In the genomic region with DNA sequence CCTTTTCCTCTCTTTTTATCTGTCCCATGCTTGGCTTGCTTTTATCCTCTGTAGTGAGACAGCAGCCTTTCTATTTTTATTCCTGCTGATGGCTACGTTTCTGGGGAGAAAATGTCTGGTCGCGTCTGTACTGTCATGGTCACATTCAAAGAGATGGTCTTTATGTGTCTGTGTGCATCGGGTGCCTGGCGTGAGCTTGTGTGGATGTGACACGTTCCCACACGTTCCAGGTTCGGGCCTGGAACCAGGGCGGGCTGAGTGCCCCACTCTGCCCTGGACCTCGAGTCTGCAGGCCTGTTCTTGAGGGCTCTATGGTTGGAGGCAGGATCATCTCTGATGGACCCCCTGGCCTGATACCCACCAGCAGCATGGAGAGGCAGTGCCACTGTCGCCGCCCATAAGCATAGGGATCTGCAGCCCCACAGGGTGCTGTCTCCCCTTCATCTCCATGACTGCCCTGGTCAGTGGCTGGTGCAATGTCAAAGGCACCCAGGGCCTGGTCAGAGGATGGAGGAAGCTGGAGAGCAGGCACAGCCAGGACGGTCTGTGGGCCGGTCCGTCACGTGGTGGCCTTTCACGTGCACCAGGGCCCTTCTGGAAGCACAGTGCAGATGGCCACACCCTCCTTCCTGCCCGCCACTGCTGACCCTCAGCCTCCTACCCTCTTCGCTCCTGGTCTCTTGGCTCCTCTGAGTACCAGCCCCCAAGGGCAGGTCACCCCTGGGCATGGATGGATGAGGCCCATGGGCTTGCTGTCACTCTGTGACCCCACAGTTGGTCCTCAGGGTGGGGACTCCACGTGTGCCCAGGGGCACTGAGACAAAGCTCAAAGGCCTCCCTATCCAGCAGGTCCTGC, we compare ENCODE assay signal across 21 cellular contexts.
A peak's percentile ranks its signal among the peaks of the same experiment; 100 is the strongest.
DNase-seq lines count a peak whose midpoint lies in the region; ATAC-seq and TF ChIP-seq lines count a peak whose summit lies in the region.
"Had no signal": no experiment of that assay in that cellular context is flagged by ENCODE, and none has a peak within 500 bp of the region (broad histone marks: within the 10 kb centered on the region; RNA-seq: fewer than 3 reads in every experiment).

No MANE protein-coding gene starts in this region.

- no peaks in the 10 kb centered on the region for H3K9me3 Mint-ChIP-seq in activated CD4-positive, alpha-beta T cell treated with anti-CD3 and anti-CD28 coated beads, Interleukin-2, amount 10 ng/mL, durations not matched to agents 24 days and 14 days
- no peaks in the 10 kb centered on the region for H3K9me3 Mint-ChIP-seq in nephron
- no peaks in the 10 kb centered on the region for H3K9me3 Mint-ChIP-seq in CD4-positive, alpha-beta T cell
- H3K9me3 Mint-ChIP-seq: CD8-positive, alpha-beta T cell; H9 had no signal

- POLR2A ChIA-PET in CD4-positive, alpha-beta T cell (lab: Charles Lee), result no interaction called here

- H3K27ac ChIP-seq in upper lobe of right lung, result peak overlapping the region; percentile 76
- no peak overlapping the region for H3K27ac ChIP-seq in CD4-positive, alpha-beta T cell (ENCODE audit: low read depth, low read length)
- H3K27ac ChIP-seq: 22Rv1 had no signal

- peaks cover 16% of the 10 kb centered on the region for H3K4me1 ChIP-seq in upper lobe of right lung

- H3K4me1 Mint-ChIP-seq in activated CD4-positive, alpha-beta T cell treated with anti-CD3 and anti-CD28 coated beads, Interleukin-2, amount 10 ng/mL, durations not matched to agents 24 days and 14 days, result peaks cover 2% of the 10 kb centered on the region
- H3K4me1 Mint-ChIP-seq in nephron, result peaks cover 48% of the 10 kb centered on the region
- H3K4me1 Mint-ChIP-seq in CD4-positive, alpha-beta T cell (ENCODE audit: low read depth), result no peaks in the 10 kb centered on the region
- H3K4me1 Mint-ChIP-seq: B cell, H9 had no signal

- H3K36me3 ChIP-seq in upper lobe of right lung, result no peaks in the 10 kb centered on the region

- H3K9me3 ChIP-seq in upper lobe of right lung, result no peaks in the 10 kb centered on the region
- no peaks in the 10 kb centered on the region for H3K9me3 ChIP-seq in CD4-positive, alpha-beta T cell (ENCODE audit: control insufficient read depth, low read length)

- H3K27me3 ChIP-seq in upper lobe of right lung, result no peaks in the 10 kb centered on the region
- no peaks in the 10 kb centered on the region for H3K27me3 ChIP-seq in CD4-positive, alpha-beta T cell (ENCODE audit: control insufficient read depth, insufficient read depth, low read length)

- intact Hi-C loops in activated CD4-positive, alpha-beta T cell treated with anti-CD3 and anti-CD28 coated beads, Interleukin-2, amount 10 ng/mL, durations not matched to agents 24 days and 14 days (cut with micrococcal nuclease), result no loop called here
- intact Hi-C loops in upper lobe of right lung (cut with DNase I), result no loop called here
- intact Hi-C loops in CD4-positive, alpha-beta T cell (cut with DNase I, micrococcal nuclease), result no loop called here

- ATAC-seq in upper lobe of right lung (no peak), GM18870 (IDR thresholded peaks at IDR 0.05; ENCODE audit: unreplicated experiment) (no peak)
- ATAC-seq in CD4-positive, alpha-beta T cell (ENCODE audit: poor library complexity), result no peak
- ATAC-seq: CD8-positive, alpha-beta T cell had no signal

- H3K27me3 Mint-ChIP-seq in activated CD4-positive, alpha-beta T cell treated with anti-CD3 and anti-CD28 coated beads, Interleukin-2, amount 10 ng/mL, durations not matched to agents 24 days and 14 days, result no peaks in the 10 kb centered on the region
- H3K27me3 Mint-ChIP-seq in nephron (ENCODE audit: low read depth), result peaks cover 11% of the 10 kb centered on the region
- H3K27me3 Mint-ChIP-seq in CD4-positive, alpha-beta T cell, result peaks cover 4% of the 10 kb centered on the region
- H3K27me3 Mint-ChIP-seq: B cell had no signal

- TF ChIP-seq CTCF in nephron (IDR thresholded peaks at IDR 0.05; ENCODE audit: unreplicated experiment in 3 of 3) (no peak), upper lobe of right lung (IDR thresholded peaks at IDR 0.05) (no peak)
- no peak for TF ChIP-seq CTCF in CD4-positive, alpha-beta T cell (IDR thresholded peaks at IDR 0.05)

- H3K4me3 Mint-ChIP-seq in activated CD4-positive, alpha-beta T cell treated with anti-CD3 and anti-CD28 coated beads, Interleukin-2, amount 10 ng/mL, durations not matched to agents 24 days and 14 days, result no peak overlapping the region
- H3K4me3 Mint-ChIP-seq in nephron, result no peak overlapping the region
- H3K4me3 Mint-ChIP-seq in CD4-positive, alpha-beta T cell, result no peak overlapping the region
- H3K4me3 Mint-ChIP-seq: B cell; CD8-positive, alpha-beta T cell; H9 had no signal

- H3K27ac Mint-ChIP-seq in activated CD4-positive, alpha-beta T cell treated with anti-CD3 and anti-CD28 coated beads, Interleukin-2, amount 10 ng/mL, durations not matched to agents 24 days and 14 days, result no peak overlapping the region
- H3K27ac Mint-ChIP-seq in nephron, result peak overlapping the region in 2 of 3 experiments; percentile 72 to 73
- no peak overlapping the region for H3K27ac Mint-ChIP-seq in CD4-positive, alpha-beta T cell
- H3K27ac Mint-ChIP-seq: B cell; CD8-positive, alpha-beta T cell; H9 had no signal

- DNase-seq in activated CD4-positive, alpha-beta T cell treated with anti-CD3 and anti-CD28 coated beads, Interleukin-2, amount 10 ng/mL, durations not matched to agents 24 days and 14 days, result peak; percentile 38
- no peak for DNase-seq in activated CD4-positive, alpha-beta T cell treated with anti-CD3 and anti-CD28 coated beads, Interleukin-2, amount 50 U/mL, for 48 hours
- DNase-seq in islet precursor cell (peak; percentile 40), upper lobe of right lung (no peak), OCI-M2 (lab: John Stamatoyannopoulos, UW; ENCODE audit: unreplicated experiment) (no peak)
- DNase-seq in CD4-positive, alpha-beta T cell, result no peak
- DNase-seq: CD8-positive, alpha-beta T cell; DMS79; H9; Karpas-422; NCI-H1105 treated with DMSO at 0.1 percent for 48 hours; NCI-H187 treated with DMSO at 0.1 percent for 48 hours; NCI-H345; NCI-H526 treated with DMSO at 0.1 percent for 48 hours; NK-92 treated with Interleukin-12 subunit alpha and Interleukin-12 subunit beta, amount 100 ng/mL, for 24 hours; OCI-M1; RPMI8226 had no signal

- no peak overlapping the region for H3K4me3 ChIP-seq in upper lobe of right lung

- H3K36me3 Mint-ChIP-seq in activated CD4-positive, alpha-beta T cell treated with anti-CD3 and anti-CD28 coated beads, Interleukin-2, amount 10 ng/mL, durations not matched to agents 24 days and 14 days (ENCODE audit: low read depth), result no peaks in the 10 kb centered on the region
- no peaks in the 10 kb centered on the region for H3K36me3 Mint-ChIP-seq in nephron (ENCODE audit: low read depth)
- H3K36me3 Mint-ChIP-seq in CD4-positive, alpha-beta T cell (ENCODE audit: low read depth), result no peaks in the 10 kb centered on the region
- H3K36me3 Mint-ChIP-seq: CD8-positive, alpha-beta T cell had no signal

- CTCF ChIA-PET in CD4-positive, alpha-beta T cell (lab: Charles Lee), result no interaction called here

Comparison
In these comparisons a context has a peak if more than half of its experiments do, and no peak if none do; other contexts are left out.
1. DNase-seq: peak in activated CD4-positive, alpha-beta T cell treated with anti-CD3 and anti-CD28 coated beads, Interleukin-2, amount 10 ng/mL, durations not matched to agents 24 days and 14 days (single experiment) and islet precursor cell (single experiment); none in activated CD4-positive, alpha-beta T cell treated with anti-CD3 and anti-CD28 coated beads, Interleukin-2, amount 50 U/mL, for 48 hours (0 of 2), upper lobe of right lung (single experiment), OCI-M2 (single experiment) and CD4-positive, alpha-beta T cell (0 of 10).
2. H3K27ac Mint-ChIP-seq: peak in nephron (2 of 3); none in activated CD4-positive, alpha-beta T cell treated with anti-CD3 and anti-CD28 coated beads, Interleukin-2, amount 10 ng/mL, durations not matched to agents 24 days and 14 days (single experiment) and CD4-positive, alpha-beta T cell (single experiment).